1 cellular context compared by ENCODE assay signal in the genomic region with DNA sequence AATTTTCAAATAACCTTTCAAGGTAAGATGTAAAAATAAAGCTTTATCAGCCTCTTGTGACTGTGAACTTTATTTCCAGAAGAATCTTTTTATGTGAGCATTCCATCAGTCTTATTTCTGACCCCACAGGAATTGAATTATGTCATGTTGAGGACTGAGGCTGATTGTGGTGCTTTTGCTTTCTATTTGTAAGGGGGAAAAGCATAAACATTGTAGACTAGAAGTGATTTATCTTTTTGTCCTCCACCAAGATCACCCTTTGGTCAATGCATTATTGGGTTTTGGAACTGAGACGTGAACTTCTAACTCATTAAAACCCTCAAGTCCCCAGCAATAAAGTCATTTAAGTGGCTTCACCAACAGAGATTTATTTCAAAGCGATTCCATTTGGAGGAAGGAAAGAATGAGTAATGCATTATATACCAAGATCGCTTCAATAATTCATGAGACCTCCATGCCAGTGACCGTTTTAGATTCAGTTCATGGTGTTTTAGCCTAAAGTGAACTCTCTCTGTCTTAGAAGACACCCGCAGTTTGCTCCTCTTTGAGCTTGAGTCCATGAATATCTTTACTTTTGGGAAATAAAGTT.
TF ChIP-seq lines count a peak whose summit lies in the region.

No MANE protein-coding gene starts in this region.

TF ChIP-seq in GM23338, 12 proteins besides CTCF, POLR2A, EP300 and RAD21:
- TF ChIP-seq, protein P1, sequence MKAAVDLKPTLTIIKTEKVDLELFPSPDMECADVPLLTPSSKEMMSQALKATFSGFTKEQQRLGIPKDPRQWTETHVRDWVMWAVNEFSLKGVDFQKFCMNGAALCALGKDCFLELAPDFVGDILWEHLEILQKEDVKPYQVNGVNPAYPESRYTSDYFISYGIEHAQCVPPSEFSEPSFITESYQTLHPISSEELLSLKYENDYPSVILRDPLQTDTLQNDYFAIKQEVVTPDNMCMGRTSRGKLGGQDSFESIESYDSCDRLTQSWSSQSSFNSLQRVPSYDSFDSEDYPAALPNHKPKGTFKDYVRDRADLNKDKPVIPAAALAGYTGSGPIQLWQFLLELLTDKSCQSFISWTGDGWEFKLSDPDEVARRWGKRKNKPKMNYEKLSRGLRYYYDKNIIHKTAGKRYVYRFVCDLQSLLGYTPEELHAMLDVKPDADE (IDR thresholded peaks at IDR 0.05), result no peak
- TF ChIP-seq ZNF331 (CRISPR knock-in tag; IDR thresholded peaks at IDR 0.05; ENCODE audit: low read depth) (no peak), POLR2AphosphoS5 (IDR thresholded peaks at IDR 0.05; ENCODE audit: low read depth) (no peak), NANOG (IDR thresholded peaks at IDR 0.05; ENCODE audit: borderline replicate concordance) (no peak), ZNF114 (CRISPR knock-in tag; IDR thresholded peaks at IDR 0.05) (no peak), CREB1 (CRISPR knock-in tag; IDR thresholded peaks at IDR 0.05; ENCODE audit: low read depth) (no peak), STAT1 (IDR thresholded peaks at IDR 0.05; ENCODE audit: unreplicated experiment) (no peak)
- TF ChIP-seq, protein P2, sequence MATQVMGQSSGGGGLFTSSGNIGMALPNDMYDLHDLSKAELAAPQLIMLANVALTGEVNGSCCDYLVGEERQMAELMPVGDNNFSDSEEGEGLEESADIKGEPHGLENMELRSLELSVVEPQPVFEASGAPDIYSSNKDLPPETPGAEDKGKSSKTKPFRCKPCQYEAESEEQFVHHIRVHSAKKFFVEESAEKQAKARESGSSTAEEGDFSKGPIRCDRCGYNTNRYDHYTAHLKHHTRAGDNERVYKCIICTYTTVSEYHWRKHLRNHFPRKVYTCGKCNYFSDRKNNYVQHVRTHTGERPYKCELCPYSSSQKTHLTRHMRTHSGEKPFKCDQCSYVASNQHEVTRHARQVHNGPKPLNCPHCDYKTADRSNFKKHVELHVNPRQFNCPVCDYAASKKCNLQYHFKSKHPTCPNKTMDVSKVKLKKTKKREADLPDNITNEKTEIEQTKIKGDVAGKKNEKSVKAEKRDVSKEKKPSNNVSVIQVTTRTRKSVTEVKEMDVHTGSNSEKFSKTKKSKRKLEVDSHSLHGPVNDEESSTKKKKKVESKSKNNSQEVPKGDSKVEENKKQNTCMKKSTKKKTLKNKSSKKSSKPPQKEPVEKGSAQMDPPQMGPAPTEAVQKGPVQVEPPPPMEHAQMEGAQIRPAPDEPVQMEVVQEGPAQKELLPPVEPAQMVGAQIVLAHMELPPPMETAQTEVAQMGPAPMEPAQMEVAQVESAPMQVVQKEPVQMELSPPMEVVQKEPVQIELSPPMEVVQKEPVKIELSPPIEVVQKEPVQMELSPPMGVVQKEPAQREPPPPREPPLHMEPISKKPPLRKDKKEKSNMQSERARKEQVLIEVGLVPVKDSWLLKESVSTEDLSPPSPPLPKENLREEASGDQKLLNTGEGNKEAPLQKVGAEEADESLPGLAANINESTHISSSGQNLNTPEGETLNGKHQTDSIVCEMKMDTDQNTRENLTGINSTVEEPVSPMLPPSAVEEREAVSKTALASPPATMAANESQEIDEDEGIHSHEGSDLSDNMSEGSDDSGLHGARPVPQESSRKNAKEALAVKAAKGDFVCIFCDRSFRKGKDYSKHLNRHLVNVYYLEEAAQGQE (IDR thresholded peaks at IDR 0.05; ENCODE audit: unreplicated experiment), result no peak
- TF ChIP-seq, protein P3, sequence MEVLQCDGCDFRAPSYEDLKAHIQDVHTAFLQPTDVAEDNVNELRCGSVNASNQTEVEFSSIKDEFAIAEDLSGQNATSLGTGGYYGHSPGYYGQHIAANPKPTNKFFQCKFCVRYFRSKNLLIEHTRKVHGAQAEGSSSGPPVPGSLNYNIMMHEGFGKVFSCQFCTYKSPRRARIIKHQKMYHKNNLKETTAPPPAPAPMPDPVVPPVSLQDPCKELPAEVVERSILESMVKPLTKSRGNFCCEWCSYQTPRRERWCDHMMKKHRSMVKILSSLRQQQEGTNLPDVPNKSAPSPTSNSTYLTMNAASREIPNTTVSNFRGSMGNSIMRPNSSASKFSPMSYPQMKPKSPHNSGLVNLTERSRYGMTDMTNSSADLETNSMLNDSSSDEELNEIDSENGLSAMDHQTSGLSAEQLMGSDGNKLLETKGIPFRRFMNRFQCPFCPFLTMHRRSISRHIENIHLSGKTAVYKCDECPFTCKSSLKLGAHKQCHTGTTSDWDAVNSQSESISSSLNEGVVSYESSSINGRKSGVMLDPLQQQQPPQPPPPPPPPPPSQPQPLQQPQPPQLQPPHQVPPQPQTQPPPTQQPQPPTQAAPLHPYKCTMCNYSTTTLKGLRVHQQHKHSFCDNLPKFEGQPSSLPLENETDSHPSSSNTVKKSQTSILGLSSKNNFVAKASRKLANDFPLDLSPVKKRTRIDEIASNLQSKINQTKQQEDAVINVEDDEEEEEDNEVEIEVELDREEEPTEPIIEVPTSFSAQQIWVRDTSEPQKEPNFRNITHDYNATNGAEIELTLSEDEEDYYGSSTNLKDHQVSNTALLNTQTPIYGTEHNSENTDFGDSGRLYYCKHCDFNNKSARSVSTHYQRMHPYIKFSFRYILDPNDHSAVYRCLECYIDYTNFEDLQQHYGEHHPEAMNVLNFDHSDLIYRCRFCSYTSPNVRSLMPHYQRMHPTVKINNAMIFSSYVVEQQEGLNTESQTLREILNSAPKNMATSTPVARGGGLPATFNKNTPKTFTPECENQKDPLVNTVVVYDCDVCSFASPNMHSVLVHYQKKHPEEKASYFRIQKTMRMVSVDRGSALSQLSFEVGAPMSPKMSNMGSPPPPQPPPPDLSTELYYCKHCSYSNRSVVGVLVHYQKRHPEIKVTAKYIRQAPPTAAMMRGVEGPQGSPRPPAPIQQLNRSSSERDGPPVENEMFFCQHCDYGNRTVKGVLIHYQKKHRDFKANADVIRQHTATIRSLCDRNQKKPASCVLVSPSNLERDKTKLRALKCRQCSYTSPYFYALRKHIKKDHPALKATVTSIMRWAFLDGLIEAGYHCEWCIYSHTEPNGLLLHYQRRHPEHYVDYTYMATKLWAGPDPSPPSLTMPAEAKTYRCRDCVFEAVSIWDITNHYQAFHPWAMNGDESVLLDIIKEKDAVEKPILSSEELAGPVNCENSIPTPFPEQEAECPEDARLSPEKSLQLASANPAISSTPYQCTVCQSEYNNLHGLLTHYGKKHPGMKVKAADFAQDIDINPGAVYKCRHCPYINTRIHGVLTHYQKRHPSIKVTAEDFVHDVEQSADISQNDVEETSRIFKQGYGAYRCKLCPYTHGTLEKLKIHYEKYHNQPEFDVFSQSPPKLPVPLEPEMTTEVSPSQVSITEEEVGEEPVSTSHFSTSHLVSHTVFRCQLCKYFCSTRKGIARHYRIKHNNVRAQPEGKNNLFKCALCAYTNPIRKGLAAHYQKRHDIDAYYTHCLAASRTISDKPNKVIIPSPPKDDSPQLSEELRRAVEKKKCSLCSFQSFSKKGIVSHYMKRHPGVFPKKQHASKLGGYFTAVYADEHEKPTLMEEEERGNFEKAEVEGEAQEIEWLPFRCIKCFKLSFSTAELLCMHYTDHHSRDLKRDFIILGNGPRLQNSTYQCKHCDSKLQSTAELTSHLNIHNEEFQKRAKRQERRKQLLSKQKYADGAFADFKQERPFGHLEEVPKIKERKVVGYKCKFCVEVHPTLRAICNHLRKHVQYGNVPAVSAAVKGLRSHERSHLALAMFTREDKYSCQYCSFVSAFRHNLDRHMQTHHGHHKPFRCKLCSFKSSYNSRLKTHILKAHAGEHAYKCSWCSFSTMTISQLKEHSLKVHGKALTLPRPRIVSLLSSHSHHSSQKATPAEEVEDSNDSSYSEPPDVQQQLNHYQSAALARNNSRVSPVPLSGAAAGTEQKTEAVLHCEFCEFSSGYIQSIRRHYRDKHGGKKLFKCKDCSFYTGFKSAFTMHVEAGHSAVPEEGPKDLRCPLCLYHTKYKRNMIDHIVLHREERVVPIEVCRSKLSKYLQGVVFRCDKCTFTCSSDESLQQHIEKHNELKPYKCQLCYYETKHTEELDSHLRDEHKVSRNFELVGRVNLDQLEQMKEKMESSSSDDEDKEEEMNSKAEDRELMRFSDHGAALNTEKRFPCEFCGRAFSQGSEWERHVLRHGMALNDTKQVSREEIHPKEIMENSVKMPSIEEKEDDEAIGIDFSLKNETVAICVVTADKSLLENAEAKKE (CRISPR knock-in tag; IDR thresholded peaks at IDR 0.05), result no peak
